8 cellular contexts compared by ENCODE assay signal in genomic region chr18:50819727-50820378, GRCh38. TPM values are rescaled to one million over a fixed set of nuclear protein-coding genes. Genes with fewer than 3 reads are reported as not detected.
DNase-seq lines count a peak whose midpoint lies in the region; ATAC-seq, FAIRE-seq and TF ChIP-seq lines count a peak whose summit lies in the region.

Gene MRO, minus strand, starts transcription at chr18:50820016. Its CDS starts 10,616 bp downstream, at chr18:50809400.

- H3K9me2 ChIP-seq in DOHH2 (replicated peaks; ENCODE audit: control insufficient read depth, low read length) = no peaks in the 10 kb centered on the region
- H3K9me2 ChIP-seq in GM23338 (ENCODE audit: insufficient read depth) = peaks cover 4% of the 10 kb centered on the region; the same call in 1 of the 2 replicates

- H2AFZ ChIP-seq in GM23338 = peak within 1 kb of the TSS; percentile 60; the same call in 1 of the 2 replicates

- H3K4me1 ChIP-seq in DOHH2 (ENCODE audit: control insufficient read depth, low read length) (peaks cover 35% of the 10 kb centered on the region), GM23338 (ENCODE audit: insufficient read depth) (peaks cover 36% of the 10 kb centered on the region)

- peak; percentile 91 for TF ChIP-seq CTCF in DOHH2 (IDR thresholded peaks at IDR 0.05; ENCODE audit: low read depth, low read length, poor library complexity, severe bottlenecking)
- peak; percentile 89 to 97 for TF ChIP-seq CTCF in GM23338 (conservative IDR thresholded peaks at IDR 0.05; ENCODE audit: low read depth in 2 of 2)
- peak; percentile 95 for TF ChIP-seq CTCF in fibroblast of pulmonary artery (IDR thresholded peaks at IDR 0.05; ENCODE audit: low read length, missing control alignments)
- TF ChIP-seq CTCF in natural killer cell (IDR thresholded peaks at IDR 0.05) = peak; percentile 94

- H3K36me3 ChIP-seq in DOHH2 (ENCODE audit: control insufficient read depth, low read length) (no peaks in the 10 kb centered on the region), GM23338 (ENCODE audit: insufficient read depth) (no peaks in the 10 kb centered on the region)

- H3K36me3 Mint-ChIP-seq in GM23338 (ENCODE audit: low read depth) = no peaks in the 10 kb centered on the region; the same call in 2 of the 3 replicates
- H3K36me3 Mint-ChIP-seq in natural killer cell = no peaks in the 10 kb centered on the region
- no peaks in the 10 kb centered on the region for H3K36me3 Mint-ChIP-seq in stimulated activated naive B cell treated with anti-CD40 and anti-IgM and Interleukin-4, amounts not matched to agents 10 μg/mL and 1 μg/mL and 100 μg/mL, for 72 hours

- H3K27me3 ChIP-seq in DOHH2 (ENCODE audit: control insufficient read depth, low read length) (peaks cover 6% of the 10 kb centered on the region), GM23338 (ENCODE audit: insufficient read depth) (no peaks in the 10 kb centered on the region)

- no peaks in the 10 kb centered on the region for H3F3A ChIP-seq in DOHH2 (ENCODE audit: control insufficient read depth, insufficient read depth)
- no peaks in the 10 kb centered on the region for H3F3A ChIP-seq in GM23338 (replicated peaks; ENCODE audit: low read depth)

- peaks cover 20% of the 10 kb centered on the region for H3K4me1 Mint-ChIP-seq in GM23338
- no peaks in the 10 kb centered on the region for H3K4me1 Mint-ChIP-seq in natural killer cell
- H3K4me1 Mint-ChIP-seq in stimulated activated naive B cell treated with anti-CD40 and anti-IgM and Interleukin-4, amounts not matched to agents 10 μg/mL and 1 μg/mL and 100 μg/mL, for 72 hours = peaks cover 15 to 23% of the 10 kb centered on the region in 2 donors

- H3K4me3 ChIP-seq in DOHH2 (ENCODE audit: low read length) (peak within 1 kb of the TSS; percentile 63), GM23338 (peak within 1 kb of the TSS; percentile 48), fibroblast of pulmonary artery (replicated peaks; ENCODE audit: low read depth, low read length) (peak within 1 kb of the TSS; percentile 41)

- ATAC-seq in GM23338 (peak; percentile 92), natural killer cell (peak; percentile 98 to 100 (median 100))
- ATAC-seq in stimulated activated naive B cell treated with anti-CD40 and anti-IgM and Interleukin-4, amounts not matched to agents 10 μg/mL and 1 μg/mL and 100 μg/mL, for 72 hours (replicated peaks) = peak; percentile 86 to 90

- H4K20me1 ChIP-seq in DOHH2 (ENCODE audit: control insufficient read depth, insufficient read depth, low read depth, low read length) (no peaks in the 10 kb centered on the region), GM23338 (replicated peaks; ENCODE audit: insufficient read depth) (no peaks in the 10 kb centered on the region)

- H3K27ac ChIP-seq in DOHH2 (ENCODE audit: low read depth, low read length) (peak within 1 kb of the TSS; percentile 1; the same call in 1 of the 2 replicates), GM23338 (ENCODE audit: low read depth) (no peak within 1 kb of the TSS)

- intact Hi-C loops in natural killer cell (cut with micrococcal nuclease) = loop anchor here (1.0 to 10.0 kb wide), 2 partner anchors 231 to 565 kb away; no protein-coding TSS in a partner anchor

- H3K4me3 Mint-ChIP-seq in GM23338 (no peak within 1 kb of the TSS), natural killer cell (no peak within 1 kb of the TSS)
- H3K4me3 Mint-ChIP-seq in stimulated activated naive B cell treated with anti-CD40 and anti-IgM and Interleukin-4, amounts not matched to agents 10 μg/mL and 1 μg/mL and 100 μg/mL, for 72 hours = no peak within 1 kb of the TSS

- H3K27me3 Mint-ChIP-seq in GM23338 (ENCODE audit: insufficient read depth, low read depth, poor library complexity) (no peaks in the 10 kb centered on the region), natural killer cell (ENCODE audit: low read depth in 2 of 2) (peaks cover 0 to 6% of the 10 kb centered on the region in 2 donors)
- H3K27me3 Mint-ChIP-seq in stimulated activated naive B cell treated with anti-CD40 and anti-IgM and Interleukin-4, amounts not matched to agents 10 μg/mL and 1 μg/mL and 100 μg/mL, for 72 hours = no peaks in the 10 kb centered on the region

- H3K4me2 ChIP-seq in DOHH2 (ENCODE audit: low read length) (peak within 1 kb of the TSS; percentile 82), GM23338 (peak within 1 kb of the TSS; percentile 71)

- H3K27ac Mint-ChIP-seq in GM23338 (no peak within 1 kb of the TSS), natural killer cell (no peak within 1 kb of the TSS)
- no peak within 1 kb of the TSS for H3K27ac Mint-ChIP-seq in stimulated activated naive B cell treated with anti-CD40 and anti-IgM and Interleukin-4, amounts not matched to agents 10 μg/mL and 1 μg/mL and 100 μg/mL, for 72 hours

- H3K9me3 Mint-ChIP-seq in GM23338 (no peaks in the 10 kb centered on the region; the same call in 2 of the 3 replicates), natural killer cell (no peaks in the 10 kb centered on the region)
- peaks cover 0 to 3% of the 10 kb centered on the region in 2 donors for H3K9me3 Mint-ChIP-seq in stimulated activated naive B cell treated with anti-CD40 and anti-IgM and Interleukin-4, amounts not matched to agents 10 μg/mL and 1 μg/mL and 100 μg/mL, for 72 hours

- DNase-seq in GM23338 (ENCODE audit: low spot score) = peak; percentile 87
- peak; percentile 60 for DNase-seq in LHCN-M2 (ENCODE audit: low read depth)
- peak; percentile 51 for DNase-seq in RCC 7860 (ENCODE audit: low spot score)
- DNase-seq in activated T-helper 1 cell treated with Interleukin-2 at 50 U/mL for 16 hours (ENCODE audit: low read depth) = peak; percentile 60
- peak; percentile 85 for DNase-seq in fibroblast of pulmonary artery (ENCODE audit: low read depth)
- peak; percentile 74 for DNase-seq in natural killer cell
- peak; percentile 68 for DNase-seq in stimulated activated naive B cell treated with anti-CD40 and anti-IgM and Interleukin-4, amounts not matched to agents 10 μg/mL and 1 μg/mL and 100 μg/mL, for 72 hours

- FAIRE-seq in RCC 7860 (lab: Jason Lieb, UNC) = no peak

- H3K79me2 ChIP-seq in DOHH2 (ENCODE audit: control insufficient read depth, low read length) (no peaks in the 10 kb centered on the region), GM23338 (replicated peaks; ENCODE audit: insufficient read depth) (no peaks in the 10 kb centered on the region)

- H3K9me3 ChIP-seq in DOHH2 (ENCODE audit: control insufficient read depth, insufficient read depth, low read length) = no peaks in the 10 kb centered on the region

TF ChIP-seq in GM23338, 12 proteins besides CTCF, POLR2A, EP300 and RAD21 (continues in another document):
- no peak for TF ChIP-seq REST (IDR thresholded peaks at IDR 0.05; ENCODE audit: unreplicated experiment)
- TF ChIP-seq ZNF114 (CRISPR knock-in tag; IDR thresholded peaks at IDR 0.05) = no peak
- TF ChIP-seq STAT1 (IDR thresholded peaks at IDR 0.05; ENCODE audit: unreplicated experiment) = no peak
- no peak for TF ChIP-seq POLR2AphosphoS5 (IDR thresholded peaks at IDR 0.05; ENCODE audit: low read depth)
- TF ChIP-seq CREB1 (CRISPR knock-in tag; IDR thresholded peaks at IDR 0.05; ENCODE audit: low read depth) = no peak
- TF ChIP-seq ZNF331 (CRISPR knock-in tag; IDR thresholded peaks at IDR 0.05; ENCODE audit: low read depth) = no peak
- TF ChIP-seq NANOG (IDR thresholded peaks at IDR 0.05; ENCODE audit: borderline replicate concordance) = no peak

RNA-seq across cellular contexts. Expression of gene MRO, which starts in this region (rescaled TPM):
- 0.80 and 2.0 TPM in 2 replicates for total RNA-seq in GM23338 (2014; rRNA removed; shearing (Covaris generic))
- 0.68 and 0.78 TPM in 2 replicates for polyA plus RNA-seq in GM23338 (2016; fragmentation: Nextera tagmentation; extraction: Ambion mirVana)
- total RNA-seq in LHCN-M2 (2014; rRNA removed) (not detected in 2 replicates), natural killer cell (not detected)
- not detected for polyA plus RNA-seq in LHCN-M2 (2012)

Comparison
In these comparisons a context has a peak if more than half of its experiments do, and no peak if none do; other contexts are left out.
1. Peak in DNase-seq in LHCN-M2; RNA of the gene not detected or under 1 TPM.
2. Peak in DNase-seq and ATAC-seq in natural killer cell; RNA of the gene not detected or under 1 TPM.